In the genomic region with DNA sequence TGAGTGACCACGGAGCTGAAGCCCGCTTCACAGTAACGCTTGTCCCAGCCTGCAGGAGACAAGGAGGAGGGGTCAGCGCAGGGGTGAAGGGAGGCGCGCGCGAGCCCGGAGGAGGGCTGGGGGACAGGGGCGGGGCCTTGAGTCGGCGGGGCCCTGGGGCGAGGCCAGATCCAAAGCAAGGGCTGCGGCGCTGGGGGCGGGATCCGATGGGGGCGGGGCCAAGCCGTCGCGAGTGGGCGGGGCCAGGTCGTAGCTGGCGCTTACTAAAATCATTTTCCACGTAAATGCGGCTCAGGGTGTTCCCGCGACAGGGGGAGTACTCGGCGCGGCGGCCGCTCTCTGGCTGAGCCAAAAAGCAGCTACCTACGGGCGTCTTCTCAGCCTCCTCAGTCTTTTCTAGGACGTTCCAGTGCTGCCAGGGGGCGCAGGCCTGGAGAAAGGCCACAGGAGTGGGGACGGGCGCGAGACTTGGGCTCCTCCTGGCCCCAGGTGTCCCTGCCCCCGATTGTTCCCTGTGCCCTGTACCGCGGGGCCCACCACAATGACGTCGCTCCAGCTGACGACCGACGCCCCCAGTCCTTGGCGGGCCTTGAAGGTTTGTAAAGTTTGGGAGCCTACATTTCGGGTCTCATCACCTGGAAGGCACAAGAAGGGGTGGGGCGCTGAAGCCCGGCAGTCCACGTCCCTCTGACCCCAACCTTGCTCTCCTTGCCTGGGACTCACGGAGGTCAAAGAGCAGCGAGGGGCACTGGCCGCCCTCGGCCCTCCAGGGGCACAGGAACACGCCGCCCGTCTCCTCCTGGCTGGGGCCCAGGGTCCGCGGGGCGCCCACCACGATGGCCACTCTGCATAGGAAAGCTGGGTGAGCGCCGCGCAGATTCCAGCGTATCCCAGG, we compare ENCODE assay signal across 8 cellular contexts. TPM values are rescaled to one million over a fixed set of nuclear protein-coding genes. Genes with fewer than 3 reads are reported as not detected.
DNase-seq lines count a peak whose midpoint lies in the region; ATAC-seq, FAIRE-seq and TF ChIP-seq lines count a peak whose summit lies in the region.

No MANE protein-coding gene starts in this region.

- ATAC-seq in HG02798 (IDR thresholded peaks at IDR 0.05; ENCODE audit: poor library complexity, unreplicated experiment), result peak; percentile 55

- H3K9ac ChIP-seq in H1 (replicated peaks in 1 of 4; ENCODE audit: extremely low read depth in 1 of 4, low read depth in 3 of 4, low read length in 3 of 4), result peak overlapping the region in 1 of 4 experiments; percentile 37; a peak in 2 of 7 replicates

- H3K23me2 ChIP-seq in H1 (ENCODE audit: low read depth, low read length), result peaks cover 12% of the 10 kb centered on the region; the same call in 1 of the 2 replicates

- H3K27me3 ChIP-seq in H1 (replicated peaks in 1 of 4; ENCODE audit: control insufficient read depth in 3 of 4, extremely low read depth in 1 of 4, insufficient read depth in 3 of 4, low read length in 3 of 4), result peaks cover 10 to 34% (median 31%) of the 10 kb centered on the region in 4 experiments

- peak overlapping the region; percentile 49 to 74 (median 66) for H3K4me3 ChIP-seq in H1 (ENCODE audit: extremely low read depth in 1 of 4, insufficient read depth in 2 of 4, low read depth in 3 of 4, low read length in 4 of 4)

- peak overlapping the region; percentile 85 for H2AFZ ChIP-seq in H1 (ENCODE audit: low read length)

- H4K5ac ChIP-seq in H1 (ENCODE audit: insufficient read length, low read depth, low read length), result no peak overlapping the region

- peak overlapping the region; percentile 75; the same call in 1 of the 2 replicates for H2BK12ac ChIP-seq in H1 (ENCODE audit: low read depth, low read length)

- WGBS in H1 (ENCODE audit: extremely low coverage in 1 of 2, insufficient coverage in 1 of 2, insufficient read length in 1 of 2, insufficient replicate concordance in 2 of 2, low coverage in 1 of 2, low lambda C conversion rate in 2 of 2, missing lambda C conversion rate in 1 of 2), 2 experiments, result 5% methylated on average over 41 of the region's 68 CpGs; no CpG with 5 or more reads in 1 of the 2 experiments

- peak overlapping the region; percentile 46; the same call in 1 of the 2 replicates for H2BK15ac ChIP-seq in H1 (ENCODE audit: low read length)

- peak; percentile 13 to 33 (median 16) for TF ChIP-seq CTCF in H1 (IDR thresholded peaks at IDR 0.05; ENCODE audit: control extremely low read depth in 1 of 3, insufficient read depth in 1 of 3, low read depth in 1 of 3, low read length in 3 of 3)

- no peak for TF ChIP-seq EP300 in H1 (IDR thresholded peaks at IDR 0.05; ENCODE audit: borderline replicate concordance in 1 of 2, low read depth in 2 of 2, low read length in 2 of 2)

- no peak for FAIRE-seq in H1 (lab: Jason Lieb, UNC)

- H3K4me2 ChIP-seq in H1 (ENCODE audit: insufficient read depth in 1 of 2, low read depth in 2 of 2, low read length in 2 of 2), result peak overlapping the region; percentile 84 to 96

- TF ChIP-seq POLR2A in H1 (IDR thresholded peaks at IDR 0.05; ENCODE audit: control extremely low read depth in 1 of 2, low read depth in 2 of 2, low read length in 2 of 2), result peak in 1 of 2 experiments; percentile 17; a peak in 1 of 3 replicates

- H3K27ac ChIP-seq in H1 (ENCODE audit: low read depth, low read length), result no peak overlapping the region

- no peaks in the 10 kb centered on the region for H3K79me1 ChIP-seq in H1 (ENCODE audit: low read depth, low read length)

- peak overlapping the region; percentile 80; the same call in 1 of the 2 replicates for H4K8ac ChIP-seq in H1 (ENCODE audit: extremely low read depth, insufficient read depth, low read length)

- H2BK20ac ChIP-seq in H1 (ENCODE audit: low read length), result no peak overlapping the region

- peaks cover 3 to 21% (median 7%) of the 10 kb centered on the region in 4 experiments; a peak in 6 of 7 replicates for H3K4me1 ChIP-seq in H1 (replicated peaks in 1 of 4; ENCODE audit: control insufficient read depth in 3 of 4, insufficient read depth in 4 of 4, low read length in 3 of 4)

- H2AK5ac ChIP-seq in H1 (ENCODE audit: low read depth, low read length), result no peak overlapping the region

- H2BK120ac ChIP-seq in H1 (replicated peaks; ENCODE audit: low read depth, low read length), result no peak overlapping the region

- H3K4ac ChIP-seq in H1 (replicated peaks; ENCODE audit: insufficient read length, low read depth, low read length), result no peak overlapping the region

- H2BK5ac ChIP-seq in H1 (ENCODE audit: low read depth, low read length), result peak overlapping the region; percentile 35; the same call in 1 of the 2 replicates

- H3K14ac ChIP-seq in H1 (ENCODE audit: insufficient read length), result no peak overlapping the region

- H3K18ac ChIP-seq in H1 (ENCODE audit: extremely low read depth, low read length), result peak overlapping the region; percentile 93

- POLR2A ChIA-PET in H1 (lab: Charles Lee; ENCODE audit: partially characterized antibody), result interaction anchor here (0.7 to 2.2 kb wide), 6 partner anchors 10 to 77 kb away, joined by 3 to 10 read pairs (median 3); partner anchors contain the start of gene RUNDC3A

- no peak overlapping the region for H3K23ac ChIP-seq in H1 (ENCODE audit: insufficient read length)

- H3K79me2 ChIP-seq in H1 (ENCODE audit: control insufficient read depth in 1 of 2, insufficient read depth in 2 of 2, low read length in 2 of 2), result no peaks in the 10 kb centered on the region

- CTCF ChIA-PET in H1 (lab: Charles Lee; ENCODE audit: partially characterized antibody), result interaction anchor here (0.6 to 3.0 kb wide), 10 partner anchors 10 to 149 kb away, joined by 3 to 24 read pairs (median 4); no protein-coding TSS in a partner anchor

- H3K36me3 ChIP-seq in H1 (ENCODE audit: control insufficient read depth in 2 of 4, insufficient read depth in 4 of 4, low read length in 3 of 4), result no peaks in the 10 kb centered on the region

- no peaks in the 10 kb centered on the region for H3K9me3 ChIP-seq in H1 (ENCODE audit: insufficient read depth in 2 of 2, low read depth in 1 of 2, low read length in 1 of 2)

- peaks cover 0 to 4% of the 10 kb centered on the region in 2 experiments for H4K20me1 ChIP-seq in H1 (replicated peaks in 1 of 2; ENCODE audit: control insufficient read depth in 1 of 2, insufficient read depth in 2 of 2, low read length in 2 of 2)

- peak overlapping the region; percentile 37 for H4K91ac ChIP-seq in H1 (replicated peaks; ENCODE audit: insufficient read length, low read length)

- TF ChIP-seq RAD21 in H1 (IDR thresholded peaks at IDR 0.05 in 1 of 2, conservative IDR thresholded peaks at IDR 0.05 in 1 of 2; ENCODE audit: low read depth in 2 of 2, low read length in 2 of 2), result no peak

- DNase-seq in D341Med (ENCODE audit: low spot score) (peak; percentile 82), NCI-H69 (lab: John Stamatoyannopoulos, UW) (peak; percentile 93), H1 (ENCODE audit: low read depth in 1 of 2, low spot score in 2 of 2) (peak; percentile 75 to 95), mesenteric fat pad (ENCODE audit: low spot score) (peak; percentile 92), KG1 (lab: John Stamatoyannopoulos, UW) (no peak)
- peak; percentile 63 to 73 for DNase-seq in activated CD8-positive, alpha-beta memory T cell treated with anti-CD3 and anti-CD28 coated beads for 4 hours (ENCODE audit: low read depth in 2 of 2)
- DNase-seq in stimulated activated CD8-positive, alpha-beta memory T cell treated with anti-CD3 and anti-CD28 coated beads, Interleukin-15, amount 100 ng/mL, for 1 hour (ENCODE audit: low read depth), result peak; percentile 74

- H3K56ac ChIP-seq in H1 (replicated peaks; ENCODE audit: insufficient read length, low read depth, low read length), result no peak overlapping the region

TF ChIP-seq in H1, 55 proteins besides CTCF, POLR2A, EP300 and RAD21 (continues in another document):
- TF ChIP-seq ASH2L (IDR thresholded peaks at IDR 0.05; ENCODE audit: low read length), result peak; percentile 41
- 0 out of 2 replicates have a peak, but pooled peaks have one; percentile 6 for TF ChIP-seq POLR2AphosphoS5 (IDR thresholded peaks at IDR 0.05; ENCODE audit: low read depth, low read length)
- peak; percentile 54 for TF ChIP-seq KDM4A (IDR thresholded peaks at IDR 0.05; ENCODE audit: low read depth, low read length, severe bottlenecking)
- TF ChIP-seq CREB1 (IDR thresholded peaks at IDR 0.05), result peak; percentile 55
- peak; percentile 30 for TF ChIP-seq TAF1 (IDR thresholded peaks at IDR 0.05; ENCODE audit: low read depth, low read length)

RNA-seq across cellular contexts. Expression of gene ITGA2B, which starts 3.9 kb away (rescaled TPM):
- total RNA-seq in H1 (2021; fragmentation: NEBNext Ultra II Directional; extraction: Animal tissue kit (Norgen Biotek cat#: 25700)), result 11.3 and 12.3 TPM in 2 replicates
- polyA plus RNA-seq in H1 (2011; rRNA removed), result 6.9 and 12.4 TPM in 2 replicates
- polyA plus RNA-seq in H1 (2011; cell fraction: cytosol; rRNA removed), result 11.4 TPM
- 59.9 TPM for polyA plus RNA-seq in H1 (2011; cell fraction: nucleus; rRNA removed)
- 9.1 to 21.1 TPM (median 16.5 TPM) in 4 replicates for polyA plus RNA-seq in H1 (2012, experiment 1 of 2)
- 7.0 TPM for polyA plus RNA-seq in H1 (2012, experiment 2 of 2)
- 8.8 TPM for polyA plus RNA-seq in H1 (2013, experiment 1 of 2)
- polyA plus RNA-seq in H1 (2013, experiment 2 of 2), result 6.7 TPM
- polyA minus RNA-seq in H1 (2011; rRNA and poly(A)+ RNA removed), result 5.8 and 5.9 TPM in 2 replicates
- polyA minus RNA-seq in H1 (2011; cell fraction: cytosol; rRNA and poly(A)+ RNA removed), result 6.3 TPM
- polyA minus RNA-seq in H1 (2011; cell fraction: nucleus; rRNA and poly(A)+ RNA removed), result 16.0 TPM
- 1.4 TPM for total RNA-seq in mesenteric fat pad

RNA-seq across cellular contexts. Expression of gene FAM171A2, which starts 21.9 kb away (rescaled TPM):
- total RNA-seq in H1 (2021; fragmentation: NEBNext Ultra II Directional; extraction: Animal tissue kit (Norgen Biotek cat#: 25700)), result 23.9 and 24.1 TPM in 2 replicates
- 21.9 and 31.8 TPM in 2 replicates for polyA plus RNA-seq in H1 (2011; rRNA removed)
- polyA plus RNA-seq in H1 (2011; cell fraction: cytosol; rRNA removed), result 21.7 TPM
- 37.0 TPM for polyA plus RNA-seq in H1 (2011; cell fraction: nucleus; rRNA removed)
- polyA plus RNA-seq in H1 (2012, experiment 1 of 2), result 10.4 to 25.0 TPM (median 21.9 TPM) in 4 replicates
- polyA plus RNA-seq in H1 (2012, experiment 2 of 2), result 11.7 TPM
- polyA plus RNA-seq in H1 (2013, experiment 1 of 2), result 15.4 TPM
- polyA plus RNA-seq in H1 (2013, experiment 2 of 2), result 15.9 TPM
- polyA minus RNA-seq in H1 (2011; rRNA and poly(A)+ RNA removed), result 14.7 and 17.9 TPM in 2 replicates
- 22.5 TPM for polyA minus RNA-seq in H1 (2011; cell fraction: cytosol; rRNA and poly(A)+ RNA removed)
- 24.7 TPM for polyA minus RNA-seq in H1 (2011; cell fraction: nucleus; rRNA and poly(A)+ RNA removed)
- total RNA-seq in mesenteric fat pad, result 3.0 TPM

RNA-seq across cellular contexts. Expression of gene GRN, which starts 40.4 kb away (rescaled TPM):
- total RNA-seq in H1 (2021; fragmentation: NEBNext Ultra II Directional; extraction: Animal tissue kit (Norgen Biotek cat#: 25700)), result 108 and 117 TPM in 2 replicates
- polyA plus RNA-seq in H1 (2011; rRNA removed), result 387 and 526 TPM in 2 replicates
- polyA plus RNA-seq in H1 (2011; cell fraction: cytosol; rRNA removed), result 143 TPM
- 360 TPM for polyA plus RNA-seq in H1 (2011; cell fraction: nucleus; rRNA removed)
- polyA plus RNA-seq in H1 (2012, experiment 1 of 2), result 137 to 183 TPM (median 169 TPM) in 4 replicates
- polyA plus RNA-seq in H1 (2012, experiment 2 of 2), result 165 TPM
- polyA plus RNA-seq in H1 (2013, experiment 1 of 2), result 258 TPM
- 236 TPM for polyA plus RNA-seq in H1 (2013, experiment 2 of 2)
- 66.1 and 115 TPM in 2 replicates for polyA minus RNA-seq in H1 (2011; rRNA and poly(A)+ RNA removed)
- 135 TPM for polyA minus RNA-seq in H1 (2011; cell fraction: cytosol; rRNA and poly(A)+ RNA removed)
- polyA minus RNA-seq in H1 (2011; cell fraction: nucleus; rRNA and poly(A)+ RNA removed), result 88.4 TPM
- 278 TPM for total RNA-seq in mesenteric fat pad
